In the genomic region with DNA sequence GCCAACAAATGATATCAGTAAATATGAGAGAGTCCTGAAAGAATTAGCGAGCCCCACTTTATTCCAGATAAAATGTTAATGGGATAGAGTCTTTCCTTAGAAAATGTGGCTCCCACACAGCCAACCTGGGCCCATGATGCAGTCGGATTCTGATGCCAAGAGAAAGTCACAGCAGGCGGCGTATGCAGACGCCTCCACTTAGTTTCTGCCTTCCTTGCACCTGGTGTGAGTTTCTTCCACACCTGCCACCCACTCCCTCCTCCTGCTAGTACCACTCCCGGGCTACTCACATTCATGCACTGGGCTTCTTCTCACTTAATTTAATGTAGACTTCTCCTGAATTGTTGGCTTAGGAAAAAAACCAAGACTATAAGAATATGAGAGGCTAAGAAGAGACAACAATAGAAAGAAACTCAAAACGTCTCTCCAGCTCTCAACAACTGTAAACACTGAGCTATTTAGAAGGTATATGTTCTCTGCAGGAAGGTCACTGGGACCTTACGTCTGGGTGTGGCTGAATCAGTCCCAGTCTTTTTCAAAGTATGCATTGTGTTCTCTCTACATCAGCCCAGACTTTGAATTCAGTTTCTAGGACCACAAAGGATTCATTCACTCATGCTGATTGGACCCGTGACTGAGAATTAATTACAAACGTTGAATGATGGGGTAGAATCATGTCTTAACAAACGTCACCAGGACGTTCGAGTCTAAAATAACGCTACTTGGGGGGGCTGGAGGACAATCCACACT, we compare ENCODE assay signal across 12 cellular contexts.
"Had no signal": no experiment of that assay in that cellular context is flagged by ENCODE, and none has a peak within 500 bp of the region (broad histone marks: within the 10 kb centered on the region; RNA-seq: fewer than 3 reads in every experiment).

No MANE protein-coding gene starts in this region.

- H3K36me3 Mint-ChIP-seq: activated CD4-positive, alpha-beta memory T cell treated with anti-CD3 and anti-CD28 coated beads for 36 hours; stimulated activated effector memory CD8-positive, alpha-beta T cell treated with anti-CD3 and anti-CD28 coated beads, Interleukin-12 subunit alpha, Interleukin-12 subunit beta, amount 100 ng/mL, for 72 hours; type B pancreatic cell had no signal

- H3K27ac Mint-ChIP-seq: activated CD4-positive, alpha-beta memory T cell treated with anti-CD3 and anti-CD28 coated beads for 36 hours; activated naive CD8-positive, alpha-beta T cell treated with anti-CD3 and anti-CD28 coated beads, Interleukin-2, amount 10 ng/mL, durations not matched to agents 7 days and 5 days; stimulated activated effector memory CD8-positive, alpha-beta T cell treated with anti-CD3 and anti-CD28 coated beads, Interleukin-12 subunit alpha, Interleukin-12 subunit beta, amount 100 ng/mL, for 72 hours; type B pancreatic cell had no signal

- H3K27ac ChIP-seq: esophagus muscularis mucosa, ovary had no signal

- H3K27me3 Mint-ChIP-seq: activated CD4-positive, alpha-beta memory T cell treated with anti-CD3 and anti-CD28 coated beads for 36 hours; activated naive CD8-positive, alpha-beta T cell treated with anti-CD3 and anti-CD28 coated beads, Interleukin-2, amount 10 ng/mL, durations not matched to agents 7 days and 5 days; type B pancreatic cell had no signal

- ATAC-seq: activated T-cell treated with anti-CD3 and anti-CD28 coated beads, Interleukin-2, amount 50 U/mL, for 4 hours; stimulated activated effector memory CD8-positive, alpha-beta T cell treated with anti-CD3 and anti-CD28 coated beads, Interleukin-12 subunit alpha, Interleukin-12 subunit beta, amount 100 ng/mL, for 72 hours had no signal

- H3K27me3 ChIP-seq: esophagus muscularis mucosa, ovary had no signal

- H3K9me3 ChIP-seq: esophagus muscularis mucosa, ovary had no signal

- H3K4me3 Mint-ChIP-seq: activated CD4-positive, alpha-beta memory T cell treated with anti-CD3 and anti-CD28 coated beads for 36 hours; activated naive CD8-positive, alpha-beta T cell treated with anti-CD3 and anti-CD28 coated beads, Interleukin-2, amount 10 ng/mL, durations not matched to agents 7 days and 5 days; activated T-cell treated with anti-CD3 and anti-CD28 coated beads, Interleukin-2, amount 50 U/mL, for 4 hours; neural crest cell; stimulated activated effector memory CD8-positive, alpha-beta T cell treated with anti-CD3 and anti-CD28 coated beads, Interleukin-12 subunit alpha, Interleukin-12 subunit beta, amount 100 ng/mL, for 72 hours; type B pancreatic cell had no signal

- H3K9me3 Mint-ChIP-seq: activated CD4-positive, alpha-beta memory T cell treated with anti-CD3 and anti-CD28 coated beads for 36 hours; activated T-cell treated with anti-CD3 and anti-CD28 coated beads, Interleukin-2, amount 50 U/mL, for 4 hours; type B pancreatic cell had no signal

- H3K4me3 ChIP-seq: esophagus muscularis mucosa, ovary had no signal

- H3K4me1 Mint-ChIP-seq: stimulated activated effector memory CD8-positive, alpha-beta T cell treated with anti-CD3 and anti-CD28 coated beads, Interleukin-12 subunit alpha, Interleukin-12 subunit beta, amount 100 ng/mL, for 72 hours had no signal

- DNase-seq: activated CD4-positive, alpha-beta memory T cell treated with anti-CD3 and anti-CD28 coated beads for 36 hours; activated effector memory CD4-positive, alpha-beta T cell treated with anti-CD3 and anti-CD28 coated beads, Interleukin-2, amount 50 U/mL, for 16 hours; activated naive CD8-positive, alpha-beta T cell treated with anti-CD3 and anti-CD28 coated beads, Interleukin-2, amount 10 ng/mL, durations not matched to agents 7 days and 5 days; activated T-cell treated with anti-CD3 and anti-CD28 coated beads, Interleukin-2, amount 50 U/mL, for 4 hours; anterior cingulate cortex; kidney; ovary; stimulated activated CD4-positive, alpha-beta T cell treated with anti-CD3 and anti-CD28 coated beads, Interleukin-15, amount 100 ng/mL, for 24 hours had no signal

- H3K36me3 ChIP-seq: esophagus muscularis mucosa, ovary had no signal
